14 cellular contexts compared by ENCODE assay signal in the genomic region with DNA sequence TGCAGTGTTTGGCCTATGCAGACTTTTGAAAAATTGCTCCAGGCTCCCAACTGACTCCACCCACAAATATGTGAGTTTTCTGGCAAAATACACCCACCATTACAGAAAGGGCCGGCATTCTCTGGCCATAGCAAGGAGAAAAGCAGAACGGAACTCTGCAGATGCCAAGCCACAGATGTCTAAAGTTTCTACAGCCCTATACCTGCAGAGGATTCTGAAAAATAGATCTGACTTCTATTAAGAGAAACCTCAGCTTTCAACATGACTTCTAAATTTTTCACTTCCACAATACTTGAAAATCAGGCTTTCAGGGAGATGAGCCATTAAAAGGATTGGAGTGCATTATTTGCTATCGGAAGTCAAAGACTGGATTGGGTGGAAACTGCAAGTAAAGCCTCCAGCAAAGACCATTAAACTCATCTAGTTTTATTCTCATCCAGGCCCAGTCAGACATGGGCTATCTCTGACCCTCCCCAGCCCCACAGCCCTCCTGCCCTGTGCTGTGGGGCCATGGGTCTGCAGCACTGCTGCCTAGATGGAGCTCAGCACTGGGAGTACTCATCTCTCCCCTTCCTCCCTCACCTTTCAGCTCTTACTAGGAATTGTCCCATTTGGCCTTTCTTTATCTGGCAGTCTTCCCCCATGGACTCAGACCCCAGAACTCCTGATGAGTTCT.
DNase-seq lines count a peak whose midpoint lies in the region; ATAC-seq and TF ChIP-seq lines count a peak whose summit lies in the region.
"Had no signal": no experiment of that assay in that cellular context is flagged by ENCODE, and none has a peak within 500 bp of the region (broad histone marks: within the 10 kb centered on the region; RNA-seq: fewer than 3 reads in every experiment).

No MANE protein-coding gene starts in this region.

- TF ChIP-seq CTCF in GM13976 (IDR thresholded peaks at IDR 0.05; ENCODE audit: borderline replicate concordance, control extremely low read depth, extremely low read depth, insufficient read depth, missing control alignments), result no peak

- in situ Hi-C loops in GM13976 (cut with MboI; ENCODE audit: low sequenced_read_pairs, unreplicated experiment), result no loop called here

- no peak for DNase-seq in stimulated activated naive CD4-positive, alpha-beta T cell (lab: John Stamatoyannopoulos, UW)
- no peak for DNase-seq in GM13976 (ENCODE audit: low spot score)
- no peak for DNase-seq in anterior cingulate cortex (lab: John Stamatoyannopoulos, UW)
- DNase-seq: activated CD8-positive, alpha-beta T cell treated with anti-CD3 and anti-CD28 coated beads for 36 hours; activated gamma-delta T cell treated with Interleukin-2 at 50 U/mL for 16 hours; brain microvascular endothelial cell; NCI-H1694 treated with DMSO at 0.1 percent for 48 hours; NCI-H774; Right ventricle myocardium superior; T1000 had no signal

- ATAC-seq in GM19035 (IDR thresholded peaks at IDR 0.05; ENCODE audit: unreplicated experiment) (peak; percentile 82), GM21619 (IDR thresholded peaks at IDR 0.05; ENCODE audit: unreplicated experiment) (peak; percentile 78), HG03159 (IDR thresholded peaks at IDR 0.05; ENCODE audit: unreplicated experiment) (peak; percentile 91), HG03097 (IDR thresholded peaks at IDR 0.05; ENCODE audit: low FRiP score, unreplicated experiment) (no peak)
- ATAC-seq: activated CD8-positive, alpha-beta T cell treated with anti-CD3 and anti-CD28 coated beads for 36 hours had no signal
